Comparison of ENCODE assay signal across 29 cellular contexts in the genomic region with DNA sequence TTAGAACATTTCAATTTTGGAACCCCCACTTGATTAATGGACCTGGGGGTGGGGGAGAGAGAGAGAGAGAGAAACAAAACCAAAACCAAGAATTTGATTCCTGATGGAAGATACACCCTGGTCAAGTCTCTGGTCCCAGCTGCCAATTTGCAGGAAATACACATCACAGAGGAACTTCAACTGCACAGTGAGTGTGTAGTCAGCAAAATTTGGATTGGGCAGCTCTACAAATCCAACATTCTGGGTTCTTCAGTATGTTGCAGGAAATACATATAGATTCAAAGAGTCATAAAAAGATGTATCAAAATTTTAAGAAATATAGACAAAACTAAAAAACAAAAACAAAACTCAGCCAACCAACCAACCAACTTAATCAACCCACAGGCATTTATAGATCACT. TPM values are rescaled to one million over a fixed set of nuclear protein-coding genes. Genes with fewer than 3 reads are reported as not detected.
"Had no signal": no experiment of that assay in that cellular context is flagged by ENCODE, and none has a peak within 500 bp of the region (broad histone marks: within the 10 kb centered on the region; RNA-seq: fewer than 3 reads in every experiment).

No MANE protein-coding gene starts in this region.

- H3K36me3 Mint-ChIP-seq: stimulated activated effector memory CD8-positive, alpha-beta T cell treated with anti-CD3 and anti-CD28 coated beads, Interleukin-12 subunit alpha, Interleukin-12 subunit beta, amount 100 ng/mL, for 72 hours; type B pancreatic cell had no signal

- H3K4me1 ChIP-seq: stomach, suprapubic skin, testis, thyroid gland, tibial artery, tibial nerve, transverse colon, upper lobe of left lung, upper lobe of right lung, uterus, vagina had no signal

- H3K27ac ChIP-seq: stomach, suprapubic skin, testis, thoracic aorta, thyroid gland, tibial artery, tibial nerve, transverse colon, upper lobe of left lung, upper lobe of right lung, uterus, vagina had no signal

- FAIRE-seq: urothelium cell line had no signal

- ATAC-seq: stimulated activated effector memory CD8-positive, alpha-beta T cell treated with anti-CD3 and anti-CD28 coated beads, Interleukin-12 subunit alpha, Interleukin-12 subunit beta, amount 100 ng/mL, for 72 hours; stimulated activated memory B cell treated with anti-CD40 and anti-IgM and Interleukin-4, amounts not matched to agents 10 μg/mL and 1 μg/mL and 100 μg/mL, for 72 hours; stimulated activated naive B cell treated with anti-CD40 and anti-IgM and Interleukin-4, amounts not matched to agents 10 μg/mL and 1 μg/mL and 100 μg/mL, for 72 hours; stimulated activated naive CD8-positive, alpha-beta T cell treated with anti-CD3 and anti-CD28 coated beads, Interleukin-15, amount 100 ng/mL, for 72 hours; stimulated activated naive CD8-positive, alpha-beta T cell treated with anti-CD3 and anti-CD28 coated beads, Interleukin-15, Interleukin-2, amounts not matched to agents 100 U/mL and 50 U/mL, for 24 hours; upper lobe of right lung had no signal

- H3K9me3 Mint-ChIP-seq: stimulated activated naive CD8-positive, alpha-beta T cell treated with anti-CD3 and anti-CD28 coated beads, Interleukin-15, Interleukin-2, amounts not matched to agents 100 ng/mL and 50 ng/mL, for 24 hours; type B pancreatic cell had no signal

- H3K4me3 Mint-ChIP-seq: stimulated activated effector memory CD8-positive, alpha-beta T cell treated with anti-CD3 and anti-CD28 coated beads, Interleukin-12 subunit alpha, Interleukin-12 subunit beta, amount 100 ng/mL, for 72 hours; stimulated activated memory B cell treated with anti-CD40 and anti-IgM and Interleukin-4, amounts not matched to agents 10 μg/mL and 1 μg/mL and 100 μg/mL, for 72 hours; stimulated activated naive B cell treated with anti-CD40 and anti-IgM and Interleukin-4, amounts not matched to agents 10 μg/mL and 1 μg/mL and 100 μg/mL, for 72 hours; stimulated activated naive CD8-positive, alpha-beta T cell treated with anti-CD3 and anti-CD28 coated beads, Interleukin-15, amount 100 ng/mL, for 72 hours; stimulated activated naive CD8-positive, alpha-beta T cell treated with anti-CD3 and anti-CD28 coated beads, Interleukin-15, Interleukin-2, amounts not matched to agents 100 ng/mL and 50 ng/mL, for 24 hours; type B pancreatic cell had no signal

- H3K4me1 Mint-ChIP-seq: stimulated activated effector memory CD8-positive, alpha-beta T cell treated with anti-CD3 and anti-CD28 coated beads, Interleukin-12 subunit alpha, Interleukin-12 subunit beta, amount 100 ng/mL, for 72 hours; stimulated activated memory B cell treated with anti-CD40 and anti-IgM and Interleukin-4, amounts not matched to agents 10 μg/mL and 1 μg/mL and 100 μg/mL, for 72 hours; stimulated activated naive B cell treated with anti-CD40 and anti-IgM and Interleukin-4, amounts not matched to agents 10 μg/mL and 1 μg/mL and 100 μg/mL, for 72 hours; stimulated activated naive CD8-positive, alpha-beta T cell treated with anti-CD3 and anti-CD28 coated beads, Interleukin-15, amount 100 ng/mL, for 72 hours had no signal

- H3K27me3 Mint-ChIP-seq: stimulated activated naive CD8-positive, alpha-beta T cell treated with anti-CD3 and anti-CD28 coated beads, Interleukin-15, amount 100 ng/mL, for 72 hours; stimulated activated naive CD8-positive, alpha-beta T cell treated with anti-CD3 and anti-CD28 coated beads, Interleukin-15, Interleukin-2, amounts not matched to agents 100 ng/mL and 50 ng/mL, for 24 hours had no signal

- H3K36me3 ChIP-seq: stomach, suprapubic skin, thoracic aorta, thyroid gland, tibial artery, tibial nerve, transverse colon, upper lobe of left lung, upper lobe of right lung, uterus, vagina had no signal

- H3K27ac Mint-ChIP-seq: stimulated activated effector memory CD8-positive, alpha-beta T cell treated with anti-CD3 and anti-CD28 coated beads, Interleukin-12 subunit alpha, Interleukin-12 subunit beta, amount 100 ng/mL, for 72 hours; stimulated activated memory B cell treated with anti-CD40 and anti-IgM and Interleukin-4, amounts not matched to agents 10 μg/mL and 1 μg/mL and 100 μg/mL, for 72 hours; stimulated activated naive B cell treated with anti-CD40 and anti-IgM and Interleukin-4, amounts not matched to agents 10 μg/mL and 1 μg/mL and 100 μg/mL, for 72 hours; stimulated activated naive CD8-positive, alpha-beta T cell treated with anti-CD3 and anti-CD28 coated beads, Interleukin-15, amount 100 ng/mL, for 72 hours; stimulated activated naive CD8-positive, alpha-beta T cell treated with anti-CD3 and anti-CD28 coated beads, Interleukin-15, Interleukin-2, amounts not matched to agents 100 ng/mL and 50 ng/mL, for 24 hours; type B pancreatic cell had no signal

- H3K27me3 ChIP-seq: stomach, suprapubic skin, testis, thyroid gland, tibial artery, tibial nerve, transverse colon, upper lobe of left lung, upper lobe of right lung, uterus, vagina had no signal

- H3K9me3 ChIP-seq: suprapubic skin, testis, thoracic aorta, thyroid gland, tibial artery, tibial nerve, transverse colon, upper lobe of left lung, upper lobe of right lung, uterus, vagina had no signal

- DNase-seq: stimulated activated CD4-positive, alpha-beta T cell treated with anti-CD3 and anti-CD28 coated beads, Interleukin-2, amount 100 ng/mL, for 48 hours; stimulated activated CD4-positive, alpha-beta T cell treated with anti-CD3 and anti-CD28 coated beads, Interleukin-4, amount 100 ng/mL, for 1 hour; stimulated activated CD4-positive, alpha-beta T cell treated with anti-CD3 and anti-CD28 coated beads, Interleukin-4, amount 100 ng/mL, for 24 hours; stimulated activated CD4-positive, alpha-beta T cell treated with anti-CD3 and anti-CD28 coated beads, Interleukin-4, amount 100 ng/mL, for 4 hours; stimulated activated CD8-positive, alpha-beta memory T cell treated with anti-CD3 and anti-CD28 coated beads, Interleukin-4, amount 100 ng/mL, for 48 hours; stimulated activated naive B cell treated with anti-CD40 and anti-IgM and Interleukin-4, amounts not matched to agents 10 μg/mL and 1 μg/mL and 100 μg/mL, for 72 hours; stimulated activated naive CD4-positive, alpha-beta T cell; stimulated activated naive CD4-positive, alpha-beta T cell treated with Interleukin-2 at 50 U/mL for 16 hours; stimulated activated naive CD8-positive, alpha-beta T cell treated with anti-CD3 and anti-CD28 coated beads, Interleukin-15, amount 100 ng/mL, for 72 hours; stimulated activated naive CD8-positive, alpha-beta T cell treated with anti-CD3 and anti-CD28 coated beads, Interleukin-15, Interleukin-2, amounts not matched to agents 100 U/mL and 50 U/mL, for 24 hours; stomach; substantia nigra; testis; thyroid gland; transverse colon; trophoblast cell; upper lobe of right lung; uterus had no signal

- H3K4me3 ChIP-seq: stomach, suprapubic skin, testis, thoracic aorta, thyroid gland, tibial artery, tibial nerve, transverse colon, upper lobe of left lung, upper lobe of right lung, uterus, vagina had no signal

RNA-seq across cellular contexts. Expression of gene DNAH10, which starts 17.4 kb away (rescaled TPM):
- total RNA-seq: vagina had no signal
